1 cellular context compared by ENCODE assay signal in the genomic region with DNA sequence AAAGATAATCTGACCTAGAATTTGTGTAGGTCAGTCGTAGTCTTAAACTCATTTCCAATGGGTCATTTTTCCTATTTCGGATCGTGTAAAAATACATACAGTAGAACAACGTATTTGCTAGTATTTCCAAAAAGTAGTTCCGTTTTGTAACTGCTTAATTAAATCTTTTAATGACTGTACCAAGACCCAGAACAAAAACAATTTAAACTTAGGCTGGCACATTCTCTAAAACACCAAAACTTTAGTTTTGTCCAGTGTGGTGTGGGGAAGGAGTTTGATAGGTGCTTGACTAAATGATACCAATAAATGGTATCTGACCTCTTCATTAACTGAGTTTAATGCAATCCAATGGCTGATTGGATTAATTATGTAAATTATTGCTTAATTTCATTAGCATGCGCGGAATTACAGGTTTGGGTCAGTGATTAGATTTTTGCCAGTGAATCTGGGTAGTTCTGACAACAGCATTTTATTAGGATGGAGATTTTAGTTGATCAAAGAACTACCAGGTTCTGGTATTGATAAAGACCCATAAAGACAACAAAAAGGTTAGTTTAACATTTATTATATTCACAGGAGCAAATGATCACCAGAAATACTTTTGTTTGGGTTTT.
TF ChIP-seq lines count a peak whose summit lies in the region.

No MANE protein-coding gene starts in this region.

TF ChIP-seq in K562, 482 proteins besides CTCF, POLR2A, EP300 and RAD21 (continued from another document):
- TF ChIP-seq, protein P1, sequence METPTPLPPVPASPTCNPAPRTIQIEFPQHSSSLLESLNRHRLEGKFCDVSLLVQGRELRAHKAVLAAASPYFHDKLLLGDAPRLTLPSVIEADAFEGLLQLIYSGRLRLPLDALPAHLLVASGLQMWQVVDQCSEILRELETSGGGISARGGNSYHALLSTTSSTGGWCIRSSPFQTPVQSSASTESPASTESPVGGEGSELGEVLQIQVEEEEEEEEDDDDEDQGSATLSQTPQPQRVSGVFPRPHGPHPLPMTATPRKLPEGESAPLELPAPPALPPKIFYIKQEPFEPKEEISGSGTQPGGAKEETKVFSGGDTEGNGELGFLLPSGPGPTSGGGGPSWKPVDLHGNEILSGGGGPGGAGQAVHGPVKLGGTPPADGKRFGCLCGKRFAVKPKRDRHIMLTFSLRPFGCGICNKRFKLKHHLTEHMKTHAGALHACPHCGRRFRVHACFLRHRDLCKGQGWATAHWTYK (CRISPR knock-in tag; IDR thresholded peaks at IDR 0.05), result 0 out of 2 replicates have a peak, but pooled peaks have one; percentile 23
- TF ChIP-seq, protein P2, sequence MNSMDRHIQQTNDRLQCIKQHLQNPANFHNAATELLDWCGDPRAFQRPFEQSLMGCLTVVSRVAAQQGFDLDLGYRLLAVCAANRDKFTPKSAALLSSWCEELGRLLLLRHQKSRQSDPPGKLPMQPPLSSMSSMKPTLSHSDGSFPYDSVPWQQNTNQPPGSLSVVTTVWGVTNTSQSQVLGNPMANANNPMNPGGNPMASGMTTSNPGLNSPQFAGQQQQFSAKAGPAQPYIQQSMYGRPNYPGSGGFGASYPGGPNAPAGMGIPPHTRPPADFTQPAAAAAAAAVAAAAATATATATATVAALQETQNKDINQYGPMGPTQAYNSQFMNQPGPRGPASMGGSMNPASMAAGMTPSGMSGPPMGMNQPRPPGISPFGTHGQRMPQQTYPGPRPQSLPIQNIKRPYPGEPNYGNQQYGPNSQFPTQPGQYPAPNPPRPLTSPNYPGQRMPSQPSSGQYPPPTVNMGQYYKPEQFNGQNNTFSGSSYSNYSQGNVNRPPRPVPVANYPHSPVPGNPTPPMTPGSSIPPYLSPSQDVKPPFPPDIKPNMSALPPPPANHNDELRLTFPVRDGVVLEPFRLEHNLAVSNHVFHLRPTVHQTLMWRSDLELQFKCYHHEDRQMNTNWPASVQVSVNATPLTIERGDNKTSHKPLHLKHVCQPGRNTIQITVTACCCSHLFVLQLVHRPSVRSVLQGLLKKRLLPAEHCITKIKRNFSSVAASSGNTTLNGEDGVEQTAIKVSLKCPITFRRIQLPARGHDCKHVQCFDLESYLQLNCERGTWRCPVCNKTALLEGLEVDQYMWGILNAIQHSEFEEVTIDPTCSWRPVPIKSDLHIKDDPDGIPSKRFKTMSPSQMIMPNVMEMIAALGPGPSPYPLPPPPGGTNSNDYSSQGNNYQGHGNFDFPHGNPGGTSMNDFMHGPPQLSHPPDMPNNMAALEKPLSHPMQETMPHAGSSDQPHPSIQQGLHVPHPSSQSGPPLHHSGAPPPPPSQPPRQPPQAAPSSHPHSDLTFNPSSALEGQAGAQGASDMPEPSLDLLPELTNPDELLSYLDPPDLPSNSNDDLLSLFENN (IDR thresholded peaks at IDR 0.05; ENCODE audit: low read depth in 2 of 2, low read length in 2 of 2), result 0 out of 4 replicates have a peak, but pooled peaks of 1 of the 2 experiments have one; percentile 23
- TF ChIP-seq ZNF140 (CRISPR knock-in tag; IDR thresholded peaks at IDR 0.05) (0 out of 2 replicates have a peak, but pooled peaks have one; percentile 46), SMARCE1 (IDR thresholded peaks at IDR 0.05) (0 out of 2 replicates have a peak, but pooled peaks have one; percentile 1), ZNF347 (CRISPR knock-in tag; IDR thresholded peaks at IDR 0.05; ENCODE audit: low read depth) (0 out of 2 replicates have a peak, but pooled peaks have one; percentile 9), CEBPG (CRISPR knock-in tag; IDR thresholded peaks at IDR 0.05) (0 out of 2 replicates have a peak, but pooled peaks have one; percentile 7), CEBPG (tag; conservative IDR thresholded peaks at IDR 0.05 in 1 of 2, IDR thresholded peaks at IDR 0.05 in 1 of 2) (peak; percentile 62 to 64), KDM1A (IDR thresholded peaks at IDR 0.05) (0 out of 4 replicates have a peak, but pooled peaks of 1 of the 2 experiments have one; percentile 23), MXI1 (IDR thresholded peaks at IDR 0.05; ENCODE audit: low read depth, low read length) (0 out of 2 replicates have a peak, but pooled peaks have one; percentile 7), FOSL1 (tag; conservative IDR thresholded peaks at IDR 0.05) (0 out of 2 replicates have a peak, but pooled peaks have one; percentile 13)
- TF ChIP-seq, protein P3, sequence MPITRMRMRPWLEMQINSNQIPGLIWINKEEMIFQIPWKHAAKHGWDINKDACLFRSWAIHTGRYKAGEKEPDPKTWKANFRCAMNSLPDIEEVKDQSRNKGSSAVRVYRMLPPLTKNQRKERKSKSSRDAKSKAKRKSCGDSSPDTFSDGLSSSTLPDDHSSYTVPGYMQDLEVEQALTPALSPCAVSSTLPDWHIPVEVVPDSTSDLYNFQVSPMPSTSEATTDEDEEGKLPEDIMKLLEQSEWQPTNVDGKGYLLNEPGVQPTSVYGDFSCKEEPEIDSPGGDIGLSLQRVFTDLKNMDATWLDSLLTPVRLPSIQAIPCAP (CRISPR knock-in tag; IDR thresholded peaks at IDR 0.05; ENCODE audit: borderline replicate concordance), result peak; percentile 13; the same call in 1 of the 2 replicates
- TF ChIP-seq, protein P4, sequence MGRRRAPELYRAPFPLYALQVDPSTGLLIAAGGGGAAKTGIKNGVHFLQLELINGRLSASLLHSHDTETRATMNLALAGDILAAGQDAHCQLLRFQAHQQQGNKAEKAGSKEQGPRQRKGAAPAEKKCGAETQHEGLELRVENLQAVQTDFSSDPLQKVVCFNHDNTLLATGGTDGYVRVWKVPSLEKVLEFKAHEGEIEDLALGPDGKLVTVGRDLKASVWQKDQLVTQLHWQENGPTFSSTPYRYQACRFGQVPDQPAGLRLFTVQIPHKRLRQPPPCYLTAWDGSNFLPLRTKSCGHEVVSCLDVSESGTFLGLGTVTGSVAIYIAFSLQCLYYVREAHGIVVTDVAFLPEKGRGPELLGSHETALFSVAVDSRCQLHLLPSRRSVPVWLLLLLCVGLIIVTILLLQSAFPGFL (CRISPR knock-in tag; IDR thresholded peaks at IDR 0.05), result 0 out of 2 replicates have a peak, but pooled peaks have one; percentile 38
